In genomic region chr2:16135913-16136310, GRCh38 we compare ENCODE assay signal across 19 cellular contexts.
DNase-seq lines count a peak whose midpoint lies in the region; ATAC-seq and TF ChIP-seq lines count a peak whose summit lies in the region.
"Had no signal": no experiment of that assay in that cellular context is flagged by ENCODE, and none has a peak within 500 bp of the region (broad histone marks: within the 10 kb centered on the region; RNA-seq: fewer than 3 reads in every experiment).

No MANE protein-coding gene starts in this region.

- H3K4me3 Mint-ChIP-seq in progenitor cell of endocrine pancreas (ENCODE audit: low read depth): no peak overlapping the region
- H3K4me3 Mint-ChIP-seq: CD4-positive, alpha-beta memory T cell had no signal

- H3K36me3 Mint-ChIP-seq in progenitor cell of endocrine pancreas (ENCODE audit: insufficient read depth): no peaks in the 10 kb centered on the region
- H3K36me3 Mint-ChIP-seq: CD4-positive, alpha-beta memory T cell had no signal

- TF ChIP-seq CTCF in BE2C (IDR thresholded peaks at IDR 0.05; ENCODE audit: low read depth, low read length) (no peak), colonic mucosa (IDR thresholded peaks at IDR 0.05) (no peak), progenitor cell of endocrine pancreas (IDR thresholded peaks at IDR 0.05; ENCODE audit: unreplicated experiment) (no peak), esophagus squamous epithelium (IDR thresholded peaks at IDR 0.05) (no peak)

- no peaks in the 10 kb centered on the region for H3K27me3 ChIP-seq in BE2C
- H3K27me3 ChIP-seq in colonic mucosa: no peaks in the 10 kb centered on the region
- H3K27me3 ChIP-seq in esophagus squamous epithelium: no peaks in the 10 kb centered on the region
- H3K27me3 ChIP-seq: BLaER1 treated with 17β-estradiol and CSF1 and Interleukin-3, amounts not matched to agents 10 nM and 100 nM had no signal

- no peaks in the 10 kb centered on the region for H3K36me3 ChIP-seq in BE2C
- no peaks in the 10 kb centered on the region for H3K36me3 ChIP-seq in colonic mucosa
- H3K36me3 ChIP-seq in esophagus squamous epithelium: no peaks in the 10 kb centered on the region
- H3K36me3 ChIP-seq: BLaER1 treated with 17β-estradiol and CSF1 and Interleukin-3, amounts not matched to agents 10 nM and 100 nM had no signal

- DNase-seq in BE2C: peak; percentile 99
- peak; percentile 16 for DNase-seq in colonic mucosa
- peak; percentile 34 for DNase-seq in islet precursor cell
- DNase-seq in progenitor cell of endocrine pancreas (ENCODE audit: low spot score, unreplicated experiment): no peak
- DNase-seq in esophagus squamous epithelium (lab: John Stamatoyannopoulos, UW): no peak
- DNase-seq: CD4-positive, alpha-beta memory T cell; COR-L47; GM23248; H7; IMR-90; KG1; MM.1S; NCI-H2029; NCI-H526 treated with DMSO at 0.1 percent for 48 hours; RPMI8226; SHP77 had no signal

- H3K27ac ChIP-seq in colonic mucosa: no peak overlapping the region
- no peak overlapping the region for H3K27ac ChIP-seq in esophagus squamous epithelium
- H3K27ac ChIP-seq: BLaER1 treated with 17β-estradiol and CSF1 and Interleukin-3, amounts not matched to agents 10 nM and 100 nM; GM23248 had no signal

- 46 to 69% methylated on average over 1 of the region's 1 CpG for WGBS in esophagus squamous epithelium, 2 donors

- ATAC-seq in HG03460 (IDR thresholded peaks at IDR 0.05; ENCODE audit: unreplicated experiment) (no peak), HG02970 (IDR thresholded peaks at IDR 0.05; ENCODE audit: low FRiP score, unreplicated experiment) (no peak)

- peaks cover 32% of the 10 kb centered on the region for H3K9me3 ChIP-seq in BE2C
- no peaks in the 10 kb centered on the region for H3K9me3 ChIP-seq in colonic mucosa
- no peaks in the 10 kb centered on the region for H3K9me3 ChIP-seq in esophagus squamous epithelium

- H3K9ac ChIP-seq in colonic mucosa (ENCODE audit: low read depth in 2 of 2, low read length in 2 of 2): no peak overlapping the region
- H3K9ac ChIP-seq: BLaER1 treated with 17β-estradiol and CSF1 and Interleukin-3, amounts not matched to agents 10 nM and 100 nM; GM23248 had no signal

- H3K27me3 Mint-ChIP-seq in progenitor cell of endocrine pancreas: no peaks in the 10 kb centered on the region

- peak overlapping the region; percentile 71 for H3K27ac Mint-ChIP-seq in progenitor cell of endocrine pancreas
- H3K27ac Mint-ChIP-seq: CD4-positive, alpha-beta memory T cell had no signal

- H3K4me1 ChIP-seq in BE2C (peaks cover 22% of the 10 kb centered on the region), colonic mucosa (no peaks in the 10 kb centered on the region), esophagus squamous epithelium (peaks cover 0 to 10% (median 0%) of the 10 kb centered on the region in 3 donors)
- H3K4me1 ChIP-seq: BLaER1 treated with 17β-estradiol and CSF1 and Interleukin-3, amounts not matched to agents 10 nM and 100 nM had no signal

- peaks cover 1% of the 10 kb centered on the region for H3K4me1 Mint-ChIP-seq in progenitor cell of endocrine pancreas (ENCODE audit: low read depth)
- H3K4me1 Mint-ChIP-seq: CD4-positive, alpha-beta memory T cell had no signal

- TF ChIP-seq POLR2A in esophagus squamous epithelium (IDR thresholded peaks at IDR 0.05): no peak

- H3K4me3 ChIP-seq in BE2C (ENCODE audit: low read depth, low read length) (no peak overlapping the region), colonic mucosa (no peak overlapping the region), esophagus squamous epithelium (no peak overlapping the region)
- H3K4me3 ChIP-seq: BLaER1 treated with 17β-estradiol and CSF1 and Interleukin-3, amounts not matched to agents 10 nM and 100 nM; GM23248 had no signal

- intact Hi-C loops in colonic mucosa (cut with DNase I) (no loop called here), esophagus squamous epithelium (cut with DNase I) (no loop called here)

- H3K9me3 Mint-ChIP-seq in progenitor cell of endocrine pancreas (ENCODE audit: low read depth): no peaks in the 10 kb centered on the region

Comparison
In these comparisons a context has a peak if more than half of its experiments do, and no peak if none do; other contexts are left out.
1. DNase-seq: peak in BE2C (single experiment), colonic mucosa (single experiment) and islet precursor cell (single experiment); none in progenitor cell of endocrine pancreas (single experiment) and esophagus squamous epithelium (single experiment).